Comparison of ENCODE assay signal across 30 cellular contexts in genomic region chr7:18798018-18798906, GRCh38.
A peak's percentile ranks its signal among the peaks of the same experiment; 100 is the strongest.
DNase-seq lines count a peak whose midpoint lies in the region; ATAC-seq and TF ChIP-seq lines count a peak whose summit lies in the region.
"Had no signal": no experiment of that assay in that cellular context is flagged by ENCODE, and none has a peak within 500 bp of the region (broad histone marks: within the 10 kb centered on the region; RNA-seq: fewer than 3 reads in every experiment).

No MANE protein-coding gene starts in this region.

- H2BK15ac ChIP-seq in neuronal stem cell (ENCODE audit: low read length) = no peak overlapping the region

- no peaks in the 10 kb centered on the region for H3K79me2 ChIP-seq in GM23248 (ENCODE audit: insufficient read depth)

- H3K4me3 ChIP-seq in GM23248 (no peak overlapping the region), brain microvascular endothelial cell (ENCODE audit: low read depth, low read length) (no peak overlapping the region), neuronal stem cell (ENCODE audit: low read length in 2 of 2) (no peak overlapping the region), psoas muscle (no peak overlapping the region)
- H3K4me3 ChIP-seq: colonic mucosa, esophagus squamous epithelium, GM12878, K562, MG63, testis had no signal

- no peak overlapping the region for H3K14ac ChIP-seq in neuronal stem cell (ENCODE audit: low read length)

- H3K27me3 ChIP-seq in GM23248 (replicated peaks; ENCODE audit: insufficient read depth) (no peaks in the 10 kb centered on the region), brain microvascular endothelial cell (replicated peaks) (no peaks in the 10 kb centered on the region), neuronal stem cell (ENCODE audit: control insufficient read depth in 3 of 3, insufficient read depth in 3 of 3, low read depth in 1 of 3, low read length in 3 of 3) (no peaks in the 10 kb centered on the region), psoas muscle (ENCODE audit: insufficient read depth in 3 of 3, low read length in 2 of 3) (no peaks in the 10 kb centered on the region)
- H3K27me3 ChIP-seq: colonic mucosa, esophagus squamous epithelium, MG63, testis had no signal

- no peaks in the 10 kb centered on the region for H3K36me3 ChIP-seq in GM23248 (ENCODE audit: low read depth)
- H3K36me3 ChIP-seq in brain microvascular endothelial cell (replicated peaks) = no peaks in the 10 kb centered on the region
- H3K36me3 ChIP-seq in neuronal stem cell (replicated peaks in 1 of 2; ENCODE audit: control insufficient read depth in 2 of 2, insufficient read depth in 2 of 2, low read length in 2 of 2) = no peaks in the 10 kb centered on the region
- no peaks in the 10 kb centered on the region for H3K36me3 ChIP-seq in psoas muscle (ENCODE audit: insufficient read depth in 1 of 2, low read depth in 1 of 2)
- H3K36me3 ChIP-seq: colonic mucosa, esophagus squamous epithelium, MG63 had no signal

- H2AFZ ChIP-seq in GM23248 = 0 out of 2 replicates have a peak overlapping the region, but pooled peaks have one; percentile 11
- H2AFZ ChIP-seq in neuronal stem cell (ENCODE audit: low read length) = peak overlapping the region; percentile 12

- no peaks in the 10 kb centered on the region for H3K9me2 ChIP-seq in GM23248 (ENCODE audit: insufficient read depth)

- H3K18ac ChIP-seq in neuronal stem cell (ENCODE audit: low read length) = no peak overlapping the region

- H3K27ac ChIP-seq in GM23248 (no peak overlapping the region), brain microvascular endothelial cell (peak overlapping the region; percentile 69), neuronal stem cell (replicated peaks; ENCODE audit: low read length) (no peak overlapping the region), psoas muscle (no peak overlapping the region)
- H3K27ac ChIP-seq: colonic mucosa, esophagus squamous epithelium, RWPE1, testis had no signal

- 93 to 99% methylated on average over 3 of the region's 3 CpGs for WGBS in GM23248 (ENCODE audit: low coverage in 1 of 2, low lambda C conversion rate in 2 of 2, missing lambda C conversion rate in 2 of 2), 2 experiments
- WGBS in neuronal stem cell (ENCODE audit: extremely low coverage in 2 of 2, insufficient read length in 2 of 2, insufficient replicate concordance in 1 of 2), 2 donors = no CpG with 5 or more reads among the region's 3 CpGs
- WGBS in psoas muscle, 3 donors = 90 to 92% (median 90%) methylated on average over 3 of the region's 3 CpGs

- H2BK12ac ChIP-seq in neuronal stem cell (ENCODE audit: low read length) = no peak overlapping the region

- H3K23ac ChIP-seq in neuronal stem cell (ENCODE audit: low read depth, low read length, poor library complexity) = no peak overlapping the region

- DNase-seq in GM23248 = no peak
- peak; percentile 59 for DNase-seq in NCI-H226
- peak; percentile 34 for DNase-seq in brain microvascular endothelial cell
- DNase-seq in neuronal stem cell (ENCODE audit: low spot score) = no peak
- DNase-seq in psoas muscle = no peak
- no peak for DNase-seq in iPS-NIHi7 (ENCODE audit: extremely low spot score)
- no peak for DNase-seq in omental fat pad (ENCODE audit: low spot score)
- DNase-seq: activated CD4-positive, alpha-beta T cell treated with anti-CD3 and anti-CD28 coated beads for 48 hours; activated gamma-delta T cell treated with Interleukin-2 at 50 U/mL for 16 hours; activated T-cell treated with anti-CD3 and anti-CD28 coated beads, Interleukin-2, amount 50 U/mL, for 24 hours; C1 segment of cervical spinal cord; Caco-2; colonic mucosa; DND-41; endodermal cell; esophagus squamous epithelium; hippocampal formation; mesenchymal stem cell; MG63; NCI-H1436; NCI-H2081 treated with DMSO at 0.1 percent for 48 hours; NCI-H774; nucleus accumbens; stimulated activated naive CD4-positive, alpha-beta T cell treated with Interleukin-2 at 50 U/mL for 16 hours; testis had no signal

- H2BK5ac ChIP-seq in neuronal stem cell (ENCODE audit: low read length) = no peak overlapping the region

- no peak overlapping the region for H2BK120ac ChIP-seq in neuronal stem cell (ENCODE audit: low read depth, low read length)

- ATAC-seq in psoas muscle (no peak), omental fat pad (ENCODE audit: low FRiP score) (no peak), GM21529 (IDR thresholded peaks at IDR 0.05; ENCODE audit: unreplicated experiment) (no peak)
- ATAC-seq: GM12878, K562, left lobe of liver had no signal

- H3K4me2 ChIP-seq in GM23248 (ENCODE audit: unreplicated experiment) (no peak overlapping the region), neuronal stem cell (ENCODE audit: insufficient read depth, low read length, poor library complexity, severe bottlenecking) (no peak overlapping the region)

- H4K8ac ChIP-seq in neuronal stem cell (ENCODE audit: low read depth, low read length) = no peak overlapping the region

- H3K4me1 ChIP-seq in GM23248 (ENCODE audit: insufficient read depth) (peaks cover 14% of the 10 kb centered on the region; the same call in 1 of the 2 replicates), neuronal stem cell (ENCODE audit: control insufficient read depth in 2 of 2, insufficient read depth in 1 of 2, low read depth in 1 of 2, low read length in 2 of 2) (peaks cover 0 to 2% of the 10 kb centered on the region in 2 donors), psoas muscle (no peaks in the 10 kb centered on the region)
- H3K4me1 ChIP-seq: Caco-2, colonic mucosa, esophagus squamous epithelium, testis had no signal

- no peak overlapping the region for H3K9ac ChIP-seq in GM23248
- H3K9ac ChIP-seq in neuronal stem cell (ENCODE audit: low read depth, low read length, poor library complexity) = no peak overlapping the region

- in situ Hi-C loops in GM23248 (cut with MboI) (no loop called here), brain microvascular endothelial cell (cut with HindIII; ENCODE audit: low pct_ligation_motif_present, low sequenced_read_pairs) (no loop called here)

- H3K4ac ChIP-seq in neuronal stem cell (ENCODE audit: low read length) = no peak overlapping the region

- no peaks in the 10 kb centered on the region for H3K79me1 ChIP-seq in neuronal stem cell (ENCODE audit: low read depth, low read length)

- TF ChIP-seq CTCF in brain microvascular endothelial cell (IDR thresholded peaks at IDR 0.05; ENCODE audit: low read depth, low read length, missing control alignments) = no peak
- TF ChIP-seq CTCF in psoas muscle (IDR thresholded peaks at IDR 0.05) = no peak
- no peak for TF ChIP-seq CTCF in omental fat pad (IDR thresholded peaks at IDR 0.05)

- H4K20me1 ChIP-seq in GM23248 (ENCODE audit: insufficient read depth) = no peaks in the 10 kb centered on the region

- no peak overlapping the region for H4K91ac ChIP-seq in neuronal stem cell (ENCODE audit: low read depth, low read length, poor library complexity)

- intact Hi-C loops in psoas muscle (cut with DNase I) = no loop called here

- H3F3A ChIP-seq in GM23248 (ENCODE audit: insufficient read depth) = no peaks in the 10 kb centered on the region

- H3K9me3 ChIP-seq in GM23248 (ENCODE audit: low read depth) (no peaks in the 10 kb centered on the region), neuronal stem cell (replicated peaks in 1 of 2; ENCODE audit: control insufficient read depth in 2 of 2, insufficient read depth in 1 of 2, low read depth in 1 of 2, low read length in 2 of 2) (no peaks in the 10 kb centered on the region), psoas muscle (no peaks in the 10 kb centered on the region)
- H3K9me3 ChIP-seq: Caco-2, colonic mucosa, esophagus squamous epithelium, MG63, testis had no signal

- H2AK5ac ChIP-seq in neuronal stem cell (ENCODE audit: low read depth, low read length) = no peak overlapping the region

Comparison
In these comparisons a context has a peak if more than half of its experiments do, and no peak if none do; other contexts are left out.
1. DNase-seq: peak in NCI-H226 (single experiment) and brain microvascular endothelial cell (single experiment); none in GM23248 (single experiment), neuronal stem cell (single experiment), psoas muscle (0 of 2), iPS-NIHi7 (single experiment) and omental fat pad (single experiment).